Comparison of ENCODE assay signal across 18 cellular contexts in the genomic region with DNA sequence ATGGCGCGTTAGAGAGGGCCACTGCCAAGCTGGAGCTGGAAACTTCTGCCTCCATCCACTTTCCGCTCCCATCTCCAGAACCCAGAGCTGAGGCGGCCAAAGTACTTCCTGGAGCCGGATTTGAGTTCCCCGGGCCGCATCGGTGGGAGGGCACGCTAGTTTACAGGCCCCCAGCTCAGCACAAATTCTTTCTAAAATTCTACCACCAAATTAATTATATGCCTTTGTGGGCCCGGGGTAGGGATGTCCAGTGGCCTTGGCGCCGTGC. TPM values are rescaled to one million over a fixed set of nuclear protein-coding genes. Genes with fewer than 3 reads are reported as not detected.
DNase-seq lines count a peak whose midpoint lies in the region; ATAC-seq and TF ChIP-seq lines count a peak whose summit lies in the region.
"Had no signal": no experiment of that assay in that cellular context is flagged by ENCODE, and none has a peak within 500 bp of the region (broad histone marks: within the 10 kb centered on the region; RNA-seq: fewer than 3 reads in every experiment).

No MANE protein-coding gene starts in this region.

- no peak for TF ChIP-seq EP300 in suprapubic skin (IDR thresholded peaks at IDR 0.05)

- no peaks in the 10 kb centered on the region for H3K79me1 ChIP-seq in mesendoderm (ENCODE audit: low read length)

- H3K27ac ChIP-seq in heart right ventricle, result no peak overlapping the region
- H3K27ac ChIP-seq in mesendoderm (ENCODE audit: low read depth, low read length), result no peak overlapping the region
- H3K27ac ChIP-seq in suprapubic skin, result no peak overlapping the region
- H3K27ac ChIP-seq in CD4-positive, alpha-beta T cell (ENCODE audit: low read depth, low read length), result no peak overlapping the region
- H3K27ac ChIP-seq: left lung, PC-9 had no signal

- H2AK5ac ChIP-seq in mesendoderm (ENCODE audit: low read length), result no peak overlapping the region

- no peak overlapping the region for H3K23ac ChIP-seq in mesendoderm (ENCODE audit: low read length)

- H3K4ac ChIP-seq in mesendoderm (ENCODE audit: low read depth, low read length), result no peak overlapping the region

- H3K4me3 ChIP-seq in heart right ventricle (peak overlapping the region in 6 of 10 donors; percentile 16 to 40 (median 24)), mesendoderm (ENCODE audit: low read length) (no peak overlapping the region), suprapubic skin (peak overlapping the region; percentile 30)
- H3K4me3 ChIP-seq: left lung, PC-9 had no signal

- no peak overlapping the region for H2BK5ac ChIP-seq in mesendoderm (ENCODE audit: low read length)

- no peak overlapping the region for H3K56ac ChIP-seq in mesendoderm (ENCODE audit: low read length)

- H3K18ac ChIP-seq in mesendoderm (ENCODE audit: low read length), result no peak overlapping the region

- H4K8ac ChIP-seq in mesendoderm (ENCODE audit: low read depth, low read length), result no peak overlapping the region

- H3K79me2 ChIP-seq in mesendoderm (ENCODE audit: control insufficient read depth, insufficient read depth, low read length), result no peaks in the 10 kb centered on the region

- 0 to 1% methylated on average over 12 of the region's 12 CpGs for WGBS in heart right ventricle, 2 donors
- WGBS in mesendoderm (ENCODE audit: extremely low coverage, insufficient coverage, low lambda C conversion rate), result no CpG with 5 or more reads among the region's 12 CpGs
- WGBS in suprapubic skin, result 3% methylated on average over 10 of the region's 12 CpGs

- H3K36me3 ChIP-seq in heart right ventricle, result no peaks in the 10 kb centered on the region
- no peaks in the 10 kb centered on the region for H3K36me3 ChIP-seq in mesendoderm (ENCODE audit: control insufficient read depth, insufficient read depth, low read length)
- no peaks in the 10 kb centered on the region for H3K36me3 ChIP-seq in suprapubic skin
- H3K36me3 ChIP-seq: left lung had no signal

- no peak for TF ChIP-seq POLR2A in suprapubic skin (IDR thresholded peaks at IDR 0.05)

- H3K9me3 ChIP-seq in heart right ventricle, result no peaks in the 10 kb centered on the region
- no peaks in the 10 kb centered on the region for H3K9me3 ChIP-seq in suprapubic skin
- no peaks in the 10 kb centered on the region for H3K9me3 ChIP-seq in CD4-positive, alpha-beta T cell (ENCODE audit: control insufficient read depth, low read length)
- H3K9me3 ChIP-seq: left lung had no signal

- peaks cover 71% of the 10 kb centered on the region for H3K4me1 Mint-ChIP-seq in brain
- H3K4me1 Mint-ChIP-seq in CD4-positive, alpha-beta T cell (ENCODE audit: low read depth), result peaks cover 35% of the 10 kb centered on the region

- POLR2A ChIA-PET in CD4-positive, alpha-beta T cell (lab: Charles Lee), result no interaction called here

- no peak overlapping the region for H2BK120ac ChIP-seq in mesendoderm (ENCODE audit: low read depth, low read length)

- CTCF ChIA-PET in CD4-positive, alpha-beta T cell (lab: Charles Lee), result no interaction called here

- peak overlapping the region; percentile 74 to 97 (median 87) for H3K27ac Mint-ChIP-seq in brain
- no peak overlapping the region for H3K27ac Mint-ChIP-seq in CD4-positive, alpha-beta T cell
- H3K27ac Mint-ChIP-seq: activated B cell treated with CpG ODN at 0.5 μM for 24 hours; activated naive CD4-positive, alpha-beta T cell treated with anti-CD3 and anti-CD28 coated beads, Interleukin-2, amount 50 U/mL, for 72 hours had no signal

- intact Hi-C loops in heart right ventricle (cut with DNase I) (no loop called here), left cardiac atrium (cut with DNase I) (no loop called here)
- intact Hi-C loops in CD4-positive, alpha-beta T cell (cut with DNase I, micrococcal nuclease), result no loop called here

- H3K9me3 Mint-ChIP-seq in brain, result peaks cover 0 to 2% (median 0%) of the 10 kb centered on the region in 5 experiments
- H3K9me3 Mint-ChIP-seq in CD4-positive, alpha-beta T cell, result no peaks in the 10 kb centered on the region
- H3K9me3 Mint-ChIP-seq: activated B cell treated with CpG ODN at 0.5 μM for 24 hours; activated naive CD4-positive, alpha-beta T cell treated with anti-CD3 and anti-CD28 coated beads, Interleukin-2, amount 50 U/mL, for 72 hours had no signal

- H3K9ac ChIP-seq in mesendoderm (ENCODE audit: low read length), result no peak overlapping the region

- H3K27me3 Mint-ChIP-seq in brain, result peaks cover 74% of the 10 kb centered on the region
- H3K27me3 Mint-ChIP-seq in CD4-positive, alpha-beta T cell, result peaks cover 76% of the 10 kb centered on the region

- H3K4me1 ChIP-seq in heart right ventricle (peaks cover 8 to 63% (median 42%) of the 10 kb centered on the region in 9 donors), mesendoderm (ENCODE audit: control insufficient read depth, low read depth, low read length) (no peaks in the 10 kb centered on the region), suprapubic skin (peaks cover 57% of the 10 kb centered on the region)

- H3K36me3 Mint-ChIP-seq in brain, result no peaks in the 10 kb centered on the region
- H3K36me3 Mint-ChIP-seq in CD4-positive, alpha-beta T cell (ENCODE audit: low read depth), result no peaks in the 10 kb centered on the region
- H3K36me3 Mint-ChIP-seq: activated naive CD4-positive, alpha-beta T cell treated with anti-CD3 and anti-CD28 coated beads, Interleukin-2, amount 50 U/mL, for 72 hours had no signal

- TF ChIP-seq CTCF in heart right ventricle (IDR thresholded peaks at IDR 0.05) (no peak), brain (conservative IDR thresholded peaks at IDR 0.05) (no peak), suprapubic skin (IDR thresholded peaks at IDR 0.05) (no peak)
- TF ChIP-seq CTCF in CD4-positive, alpha-beta T cell (IDR thresholded peaks at IDR 0.05), result no peak

- peak overlapping the region; percentile 83 for H3K4me2 ChIP-seq in mesendoderm (ENCODE audit: low read length)
- H3K4me2 ChIP-seq: PC-9 had no signal

- H3K27me3 ChIP-seq in heart right ventricle (peaks cover 10 to 100% (median 99%) of the 10 kb centered on the region in 7 donors), mesendoderm (ENCODE audit: insufficient read depth, low read length, poor library complexity) (peaks cover 62% of the 10 kb centered on the region), suprapubic skin (peaks cover 100% of the 10 kb centered on the region)
- H3K27me3 ChIP-seq in CD4-positive, alpha-beta T cell (ENCODE audit: control insufficient read depth, insufficient read depth, low read length), result peaks cover 88% of the 10 kb centered on the region

- ATAC-seq in heart right ventricle (no peak), left cardiac atrium (no peak)
- no peak for ATAC-seq in CD4-positive, alpha-beta T cell (ENCODE audit: poor library complexity)
- ATAC-seq: activated naive CD4-positive, alpha-beta T cell treated with anti-CD3 and anti-CD28 coated beads, Interleukin-2, amount 50 U/mL, for 72 hours; left lung had no signal

- peak overlapping the region; percentile 85 to 97 (median 95) for H3K4me3 Mint-ChIP-seq in brain
- no peak overlapping the region for H3K4me3 Mint-ChIP-seq in CD4-positive, alpha-beta T cell
- H3K4me3 Mint-ChIP-seq: activated B cell treated with CpG ODN at 0.5 μM for 24 hours had no signal

- no peak overlapping the region for H2BK15ac ChIP-seq in mesendoderm (replicated peaks; ENCODE audit: low read depth)

- H4K5ac ChIP-seq in mesendoderm (ENCODE audit: low read length), result no peak overlapping the region

- DNase-seq in heart right ventricle, result no peak
- DNase-seq in left cardiac atrium, result no peak
- DNase-seq in mesendoderm, result peak; percentile 54
- DNase-seq in suprapubic skin (ENCODE audit: low spot score in 2 of 2), result no peak
- DNase-seq in NCI-H526 (lab: John Stamatoyannopoulos, UW), result no peak
- no peak for DNase-seq in NCI-H1694 (lab: John Stamatoyannopoulos, UW)
- no peak for DNase-seq in CD4-positive, alpha-beta T cell
- DNase-seq: activated B cell treated with CpG ODN at 0.5 μM for 24 hours, DMS79, KBM-7, left lung, NCI-H446, occipital lobe, PC-9, small intestine had no signal

RNA-seq across cellular contexts. Expression of gene RFX4, which starts 3.7 kb away (rescaled TPM):
- total RNA-seq in heart right ventricle, result under 1 TPM in 2 of 10 donors, not detected in 8; 0.11 TPM
- under 1 TPM in 1 of 2 donors, not detected in 1; 0.01 TPM for polyA plus RNA-seq in heart right ventricle
- not detected for total RNA-seq in left cardiac atrium
- 5.5 TPM for polyA plus RNA-seq in brain (ENCODE audit: insufficient read depth, low read depth, low replicate concordance)
- 0.07 TPM for polyA plus RNA-seq in mesendoderm (2013, experiment 1 of 2)
- 0.06 TPM for polyA plus RNA-seq in mesendoderm (2013, experiment 2 of 2)
- total RNA-seq in suprapubic skin, result not detected
- total RNA-seq in CD4-positive, alpha-beta T cell, result not detected
- total RNA-seq: activated B cell treated with CpG ODN at 0.5 μM for 24 hours; activated naive CD4-positive, alpha-beta T cell treated with anti-CD3 and anti-CD28 coated beads, Interleukin-2, amount 50 U/mL, for 72 hours; epithelial cell of proximal tubule; PC-9 had no signal
